24 cellular contexts compared by ENCODE assay signal in the genomic region with DNA sequence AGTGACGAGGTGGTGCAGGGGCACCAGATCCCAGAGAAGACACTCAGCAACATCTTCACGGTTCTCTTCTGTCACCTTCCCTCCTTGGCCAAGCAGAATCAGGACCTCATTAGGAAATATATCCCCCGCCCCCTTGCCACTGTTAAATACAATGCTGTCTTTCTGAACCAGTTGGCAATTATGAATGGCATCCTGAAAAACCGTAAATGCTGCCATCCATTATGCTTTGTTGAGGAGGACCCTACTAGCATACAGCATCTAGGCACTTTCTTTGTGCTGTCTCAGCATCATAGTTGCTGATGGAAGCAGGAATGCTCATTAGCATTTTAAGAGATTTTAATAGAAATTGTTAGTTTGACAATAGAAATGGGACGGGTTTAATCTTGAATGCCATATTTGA.
DNase-seq lines count a peak whose midpoint lies in the region.
"Had no signal": no experiment of that assay in that cellular context is flagged by ENCODE, and none has a peak within 500 bp of the region (broad histone marks: within the 10 kb centered on the region; RNA-seq: fewer than 3 reads in every experiment).

No MANE protein-coding gene starts in this region.

- no peak overlapping the region for H3K4me3 ChIP-seq in trophoblast cell (ENCODE audit: low read depth, low read length)
- H3K4me3 ChIP-seq: BLaER1, heart left ventricle, tibial nerve had no signal

- no peaks in the 10 kb centered on the region for H3K9me3 ChIP-seq in trophoblast cell (ENCODE audit: insufficient read depth, low read depth, low read length)
- H3K9me3 ChIP-seq: BLaER1, heart left ventricle, tibial nerve had no signal

- H3K27ac ChIP-seq in trophoblast cell (ENCODE audit: low read depth, low read length), result no peak overlapping the region
- H3K27ac ChIP-seq: BLaER1, heart left ventricle, KMS-11 had no signal

- no peaks in the 10 kb centered on the region for H3K27me3 ChIP-seq in trophoblast cell (ENCODE audit: insufficient read depth, low read length)
- H3K27me3 ChIP-seq: BLaER1, heart left ventricle, tibial nerve had no signal

- H3K4me1 ChIP-seq in trophoblast cell (ENCODE audit: control insufficient read depth in 1 of 2, insufficient read depth in 2 of 2, low read length in 2 of 2), result peaks cover 7 to 14% of the 10 kb centered on the region in 2 experiments
- H3K4me1 ChIP-seq: BLaER1 had no signal

- no peak overlapping the region for H2BK5ac ChIP-seq in trophoblast cell (ENCODE audit: low read depth, low read length, poor library complexity)

- H3K14ac ChIP-seq in trophoblast cell (ENCODE audit: low read length), result no peak overlapping the region

- H2AFZ ChIP-seq in trophoblast cell (ENCODE audit: insufficient read depth, low read length, poor library complexity), result no peak overlapping the region

- no peak overlapping the region for H4K12ac ChIP-seq in trophoblast cell (ENCODE audit: low read depth, low read length)

- peak overlapping the region; percentile 4 for H4K8ac ChIP-seq in trophoblast cell (ENCODE audit: low read depth, low read length)

- peaks cover 9% of the 10 kb centered on the region for H3K79me1 ChIP-seq in trophoblast cell (ENCODE audit: low read length)

- no peak overlapping the region for H3K18ac ChIP-seq in trophoblast cell (ENCODE audit: low read length)

- H3K23ac ChIP-seq in trophoblast cell (ENCODE audit: low read length), result no peak overlapping the region

- no peak overlapping the region for H3K9ac ChIP-seq in trophoblast cell (ENCODE audit: low read length)
- H3K9ac ChIP-seq: BLaER1, KMS-11 had no signal

- WGBS in trophoblast cell (ENCODE audit: extremely low coverage, insufficient coverage, insufficient read length), result no CpG with 5 or more reads among the region's 5 CpGs

- H4K91ac ChIP-seq in trophoblast cell (ENCODE audit: low read depth, low read length), result peak overlapping the region; percentile 36

- DNase-seq in Ammon's horn (ENCODE audit: low spot score) (peak; percentile 85), anterior cingulate cortex (lab: John Stamatoyannopoulos, UW) (peak in 32 of 58 donors; percentile 5 to 83 (median 35)), inferior parietal cortex (ENCODE audit: extremely low spot score) (peak; percentile 74), trophoblast cell (no peak), NCI-H446 treated with DMSO at 0.1 percent for 48 hours (lab: John Stamatoyannopoulos, UW) (no peak), NOMO-1 treated with DMSO at 0.1 percent for 48 hours (lab: John Stamatoyannopoulos, UW; ENCODE audit: unreplicated experiment) (no peak), dedifferentiated amniotic fluid mesenchymal stem cell (ENCODE audit: extremely low spot score) (no peak), activated gamma-delta T cell (lab: John Stamatoyannopoulos, UW) (no peak)
- DNase-seq: activated CD4-positive, alpha-beta T cell treated with anti-CD3 and anti-CD28 coated beads for 4 hours; activated CD8-positive, alpha-beta memory T cell treated with anti-CD3 and anti-CD28 coated beads for 24 hours; activated naive CD4-positive, alpha-beta T cell treated with anti-CD3 and anti-CD28 coated beads for 36 hours; activated T-cell treated with anti-CD3 and anti-CD28 coated beads, Interleukin-2, amount 50 U/mL, for 4 hours; GDM1; GOT3; heart left ventricle; left colon; naive thymus-derived CD8-positive, alpha-beta T cell; NK-92 treated with Interleukin-12 subunit alpha and Interleukin-12 subunit beta, amount 100 ng/mL, for 24 hours; SHP77 treated with DMSO at 0.1 percent for 48 hours; stimulated activated naive CD8-positive, alpha-beta T cell treated with anti-CD3 and anti-CD28 coated beads, Interleukin-15, amount 100 ng/mL, for 72 hours; T-helper 1 cell had no signal

- H3K4ac ChIP-seq in trophoblast cell (ENCODE audit: low read depth, low read length), result no peak overlapping the region

- no peaks in the 10 kb centered on the region for H3K36me3 ChIP-seq in trophoblast cell (ENCODE audit: control insufficient read depth in 1 of 2, insufficient read depth in 2 of 2, low read length in 2 of 2)
- H3K36me3 ChIP-seq: BLaER1, tibial nerve had no signal

- peak overlapping the region; percentile 23 for H2BK120ac ChIP-seq in trophoblast cell (ENCODE audit: insufficient read depth, low read length, poor library complexity)

- peak overlapping the region; percentile 11 for H2BK12ac ChIP-seq in trophoblast cell (ENCODE audit: low read length)

- H3K4me2 ChIP-seq in trophoblast cell (ENCODE audit: low read length), result no peak overlapping the region
- H3K4me2 ChIP-seq: BLaER1, KMS-11 had no signal

- H3K79me2 ChIP-seq in trophoblast cell (ENCODE audit: control insufficient read depth, insufficient read depth, low read length, poor library complexity), result no peaks in the 10 kb centered on the region

- H2AK5ac ChIP-seq in trophoblast cell (ENCODE audit: low read length), result no peak overlapping the region

Comparison
In these comparisons a context has a peak if more than half of its experiments do, and no peak if none do; other contexts are left out.
1. DNase-seq: peak in Ammon's horn (single experiment), anterior cingulate cortex (32 of 58) and inferior parietal cortex (single experiment); none in trophoblast cell (0 of 2), NCI-H446 treated with DMSO at 0.1 percent for 48 hours (single experiment), NOMO-1 treated with DMSO at 0.1 percent for 48 hours (single experiment), dedifferentiated amniotic fluid mesenchymal stem cell (single experiment) and activated gamma-delta T cell (single experiment).